17 cellular contexts compared by ENCODE assay signal in the genomic region with DNA sequence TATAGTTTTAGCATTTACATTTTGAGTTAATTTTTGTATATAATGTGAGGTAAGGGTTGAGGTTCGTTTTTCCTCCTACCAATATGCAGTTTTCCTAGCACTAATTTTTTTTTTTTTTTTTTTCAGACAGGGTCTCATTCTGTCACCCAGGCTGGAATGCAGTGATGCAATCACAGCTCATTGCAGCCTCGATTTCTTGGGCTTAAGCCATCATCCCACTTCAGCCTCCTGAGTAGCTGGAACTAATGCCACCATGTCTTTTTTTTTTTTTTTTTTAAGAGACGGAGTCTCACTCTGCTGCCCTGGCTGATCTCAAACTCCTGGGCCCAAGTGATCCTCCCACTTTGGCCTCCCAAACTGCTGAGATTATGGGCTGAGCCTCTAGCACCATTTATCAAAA. TPM values are rescaled to one million over a fixed set of nuclear protein-coding genes. Genes with fewer than 3 reads are reported as not detected.
DNase-seq lines count a peak whose midpoint lies in the region; ATAC-seq, FAIRE-seq and TF ChIP-seq lines count a peak whose summit lies in the region.
"Had no signal": no experiment of that assay in that cellular context is flagged by ENCODE, and none has a peak within 500 bp of the region (broad histone marks: within the 10 kb centered on the region; RNA-seq: fewer than 3 reads in every experiment).

No MANE protein-coding gene starts in this region.

- TF ChIP-seq EP300 in GM12878 (IDR thresholded peaks at IDR 0.05; ENCODE audit: borderline replicate concordance in 1 of 2, control insufficient read depth in 1 of 2, low read depth in 2 of 2, low read length in 2 of 2), result no peak

- TF ChIP-seq POLR2A in GM12878 (IDR thresholded peaks at IDR 0.05; ENCODE audit: low read depth, low read length), result no peak

- intact Hi-C loops in GM12878 (cut with micrococcal nuclease; ENCODE audit: unreplicated experiment), result loop anchor here (2.0 kb wide), 1 partner anchor 20 kb away; no protein-coding TSS in a partner anchor
- intact Hi-C loops in naive thymus-derived CD4-positive, alpha-beta T cell (cut with micrococcal nuclease), result loop anchor here in 1 of 2 donors (5.0 to 10.0 kb wide), 5 partner anchors 39 to 386 kb away; a partner anchor contains a TSS

- H3K4me3 ChIP-seq in GM12878, result no peak overlapping the region
- H3K4me3 ChIP-seq in naive thymus-derived CD4-positive, alpha-beta T cell (ENCODE audit: low read length), result no peak overlapping the region

- SMC1A ChIA-PET in GM12878 (lab: Charles Lee; ENCODE audit: uncharacterized antibody, unreplicated experiment), result interaction anchor here (0.9 to 3.3 kb wide), 10 partner anchors 9 to 101 kb away, joined by 3 to 18 read pairs (median 6); a partner anchor contains a TSS

- BruUV-seq in GM12878 (replicated peaks; lab: Mats Ljungman, UMichigan), result no TSS peak

- in situ Hi-C loops in GM12878 (cut with MboI), result no loop called here

- no peaks in the 10 kb centered on the region for H4K20me1 ChIP-seq in GM12878 (ENCODE audit: control insufficient read depth, insufficient read depth)

- peaks cover 5% of the 10 kb centered on the region; the same call in 1 of the 3 replicates for H3K9me3 ChIP-seq in GM12878 (replicated peaks; ENCODE audit: control insufficient read depth, insufficient read depth, low read length)
- H3K9me3 ChIP-seq in naive thymus-derived CD4-positive, alpha-beta T cell (ENCODE audit: control insufficient read depth in 2 of 3, low read length in 3 of 3), result peaks cover 0 to 6% (median 6%) of the 10 kb centered on the region in 3 experiments

- H3K4me1 Mint-ChIP-seq in naive thymus-derived CD4-positive, alpha-beta T cell, result peaks cover 34 to 68% (median 61%) of the 10 kb centered on the region in 7 donors

- H3K4me1 ChIP-seq in GM12878 (ENCODE audit: control insufficient read depth, insufficient read depth, low read length), result peaks cover 10% of the 10 kb centered on the region; the same call in 1 of the 2 replicates
- peaks cover 21 to 42% of the 10 kb centered on the region in 2 donors for H3K4me1 ChIP-seq in naive thymus-derived CD4-positive, alpha-beta T cell (ENCODE audit: control insufficient read depth in 2 of 2, insufficient read depth in 2 of 2, low read length in 2 of 2)
- H3K4me1 ChIP-seq: foreskin keratinocyte had no signal

- H3K27me3 Mint-ChIP-seq in naive thymus-derived CD4-positive, alpha-beta T cell, result no peaks in the 10 kb centered on the region

- H3K36me3 ChIP-seq in GM12878 (ENCODE audit: control insufficient read depth in 2 of 2, insufficient read depth in 2 of 2, low read length in 1 of 2), result no peaks in the 10 kb centered on the region
- no peaks in the 10 kb centered on the region for H3K36me3 ChIP-seq in naive thymus-derived CD4-positive, alpha-beta T cell (ENCODE audit: control insufficient read depth in 2 of 3, insufficient read depth in 3 of 3, low read length in 3 of 3)

- 58% methylated on average over 3 of the region's 3 CpGs for WGBS in GM12878 (ENCODE audit: insufficient coverage, insufficient replicate concordance, low lambda C conversion rate, missing lambda C conversion rate)

- FAIRE-seq in GM12878 (lab: Jason Lieb, UNC), result no peak

- no peaks in the 10 kb centered on the region for H3K79me2 ChIP-seq in GM12878 (ENCODE audit: control insufficient read depth, insufficient read depth, low read length)

- H3K4me2 ChIP-seq in GM12878 (ENCODE audit: control insufficient read depth, insufficient read depth), result no peak overlapping the region

- no peak for TF ChIP-seq CTCF in GM12878 (IDR thresholded peaks at IDR 0.05 in 2 of 3, conservative IDR thresholded peaks at IDR 0.05 in 1 of 3; ENCODE audit: control insufficient read depth in 2 of 3, extremely low read depth in 1 of 3, insufficient read depth in 1 of 3, low read depth in 3 of 3, low read length in 3 of 3)

- H3K27me3 ChIP-seq in GM12878 (replicated peaks in 1 of 2; ENCODE audit: control insufficient read depth in 2 of 2, insufficient read depth in 2 of 2, low read length in 1 of 2), result no peaks in the 10 kb centered on the region
- no peaks in the 10 kb centered on the region for H3K27me3 ChIP-seq in naive thymus-derived CD4-positive, alpha-beta T cell (ENCODE audit: control insufficient read depth in 2 of 2, insufficient read depth in 2 of 2, low read length in 2 of 2)

- H3K4me3 Mint-ChIP-seq in naive thymus-derived CD4-positive, alpha-beta T cell, result peak overlapping the region in 4 of 10 donors; percentile 29 to 82 (median 70)
- H3K4me3 Mint-ChIP-seq: nephron progenitor cell had no signal

- peak; percentile 19 for DNase-seq in activated effector memory CD4-positive, alpha-beta T cell treated with anti-CD3 and anti-CD28 coated beads, Interleukin-2, amount 50 U/mL, for 16 hours
- DNase-seq in activated effector memory CD4-positive, alpha-beta T cell treated with Interleukin-2 at 50 U/mL for 16 hours, result no peak
- DNase-seq in M059J (ENCODE audit: low read depth) (peak; percentile 20), GM12878 (ENCODE audit: low read depth, low spot score) (no peak), GF-D8 (lab: John Stamatoyannopoulos, UW) (no peak), NCI-H2227 treated with DMSO at 0.1 percent for 48 hours (lab: John Stamatoyannopoulos, UW) (no peak)
- DNase-seq in naive thymus-derived CD4-positive, alpha-beta T cell, result no peak
- DNase-seq: activated gamma-delta T cell, NCI-H146, NCI-H226, nephron progenitor cell, Right ventricle myocardium superior, T-helper 9 cell had no signal

- RAD21 ChIA-PET in GM12878 (lab: Charles Lee; ENCODE audit: unreplicated experiment), result interaction anchor here (1.0 to 3.2 kb wide), 7 partner anchors 8 to 168 kb away, joined by 3 to 19 read pairs (median 5); no protein-coding TSS in a partner anchor

- H3K36me3 Mint-ChIP-seq in naive thymus-derived CD4-positive, alpha-beta T cell, result peaks cover 6 to 26% (median 12%) of the 10 kb centered on the region in 5 donors

- no peak overlapping the region for H3K9ac ChIP-seq in GM12878 (ENCODE audit: control insufficient read depth, insufficient read depth, low read length)

- POLR2A ChIA-PET in GM12878 (lab: Charles Lee), result interaction anchor here (0.6 to 5.4 kb wide), 5 partner anchors 13 to 23 kb away, joined by 3 to 34 read pairs (median 8); no protein-coding TSS in a partner anchor
- POLR2A ChIA-PET in naive thymus-derived CD4-positive, alpha-beta T cell (lab: Charles Lee), result interaction anchor here (1.0 to 10.3 kb wide), 4 partner anchors 7 to 63 kb away, joined by 3 to 181 read pairs (median 42); a partner anchor contains a TSS

- H3K27ac ChIP-seq in GM12878 (ENCODE audit: control insufficient read depth, insufficient read depth), result peak overlapping the region; percentile 18; the same call in 1 of the 2 replicates
- no peak overlapping the region for H3K27ac ChIP-seq in naive thymus-derived CD4-positive, alpha-beta T cell (ENCODE audit: low read depth, low read length)
- H3K27ac ChIP-seq: foreskin keratinocyte had no signal

- TF ChIP-seq RAD21 in GM12878 (IDR thresholded peaks at IDR 0.05; ENCODE audit: insufficient read depth, low read depth, low read length), result no peak

- peaks cover 0 to 13% (median 6%) of the 10 kb centered on the region in 11 donors for H3K9me3 Mint-ChIP-seq in naive thymus-derived CD4-positive, alpha-beta T cell
- H3K9me3 Mint-ChIP-seq: nephron progenitor cell had no signal

- ATAC-seq in GM12878 (no peak), HG02970 (IDR thresholded peaks at IDR 0.05; ENCODE audit: low FRiP score, unreplicated experiment) (no peak)
- no peak for ATAC-seq in naive thymus-derived CD4-positive, alpha-beta T cell
- ATAC-seq: foreskin keratinocyte had no signal

- peak overlapping the region in 5 of 9 donors; percentile 14 to 88 (median 87) for H3K27ac Mint-ChIP-seq in naive thymus-derived CD4-positive, alpha-beta T cell

- CTCF ChIA-PET in GM12878 (lab: Yijun Ruan, JAX), result interaction anchor here (0.8 to 1.2 kb wide), 2 partner anchors 11 to 66 kb away, joined by 3 read pairs; no protein-coding TSS in a partner anchor
- CTCF ChIA-PET in naive thymus-derived CD4-positive, alpha-beta T cell (lab: Charles Lee), result interaction anchor here (0.7 to 1.0 kb wide), 2 partner anchors 38 to 90 kb away, joined by 3 read pairs; no protein-coding TSS in a partner anchor

- H2AFZ ChIP-seq in GM12878 (ENCODE audit: control insufficient read depth, low read depth, low read length), result no peak overlapping the region

RNA-seq across cellular contexts. Expression of a gene that starts 2.5 kb away (rescaled TPM):
- total RNA-seq in M059J (2014; rRNA removed; shearing (Covaris generic)), result not detected in 2 replicates
- total RNA-seq in GM12878 (2013; cell fraction: nucleolus; rRNA removed), result 1.8 and 1.9 TPM in 2 replicates
- total RNA-seq in GM12878 (2014; rRNA removed) (0.05 and 0.17 TPM in 2 replicates), GM12878 (2014; rRNA removed; fragmentation: Illumina TruSeq; extraction: Trizol) (0.05 and 0.13 TPM in 2 replicates), GM12878 (2021) (0.27 and 0.28 TPM in 2 replicates)
- polyA plus RNA-seq in GM12878 (2011; ENCODE audit: low read depth), result 0.16 TPM
- polyA plus RNA-seq in GM12878 (2011; rRNA removed) (0.16 and 0.33 TPM in 2 replicates), GM12878 (2014; fragmentation: Illumina TruSeq; extraction: Trizol) (0.17 and 0.21 TPM in 2 replicates), GM12878 (2014; fragmentation: Nextera tagmentation; extraction: Ambion mirVana) (under 1 TPM in 1 of 2 experiments, not detected in 1; 0.04 TPM), GM12878 (2014; rRNA removed) (0.20 and 0.23 TPM in 2 replicates), GM12878 (2016; fragmentation: Nextera tagmentation; extraction: Ambion mirVana) (under 1 TPM; 0.26 to 0.39 TPM)
- polyA plus RNA-seq in GM12878 (2011; cell fraction: cytosol; rRNA removed), result 0.36 and 0.57 TPM in 2 replicates
- polyA plus RNA-seq in GM12878 (2011; cell fraction: nucleus; rRNA removed), result 1.8 and 2.2 TPM in 2 replicates
- 0.26 and 0.59 TPM in 2 replicates for polyA plus RNA-seq in GM12878 (2012)
- polyA minus RNA-seq in GM12878 (2011; rRNA and poly(A)+ RNA removed), result 0.72 TPM in 1 of 2 replicates, not detected in the other
- polyA minus RNA-seq in GM12878 (2011; cell fraction: cytosol; rRNA and poly(A)+ RNA removed), result 0.73 TPM in 1 of 2 replicates, not detected in the other
- polyA minus RNA-seq in GM12878 (2011; cell fraction: nucleus; rRNA and poly(A)+ RNA removed), result 0.73 and 0.86 TPM in 2 replicates
- total RNA-seq in naive thymus-derived CD4-positive, alpha-beta T cell, result 100 to 1,000 TPM in 1 of 5 experiments, 10 to 100 TPM in 4; 41.9 to 101 (median 91.7) TPM
- 10 to 100 TPM; 57.1 to 99.3 TPM for polyA plus RNA-seq in naive thymus-derived CD4-positive, alpha-beta T cell
- total RNA-seq: foreskin keratinocyte, lung microvascular endothelial cell, pulmonary artery endothelial cell, Right ventricle myocardium superior had no signal
- polyA plus RNA-seq: foreskin keratinocyte had no signal

RNA-seq across cellular contexts. Expression of a gene that starts 5.3 kb away (rescaled TPM):
- 0.27 TPM in 1 of 2 replicates, not detected in the other for total RNA-seq in M059J (2014; rRNA removed; shearing (Covaris generic))
- 4.1 and 4.2 TPM in 2 replicates for total RNA-seq in GM12878 (2013; cell fraction: nucleolus; rRNA removed)
- total RNA-seq in GM12878 (2014; rRNA removed) (0.65 and 1.4 TPM in 2 replicates), GM12878 (2014; rRNA removed; fragmentation: Illumina TruSeq; extraction: Trizol) (0.63 and 0.83 TPM in 2 replicates), GM12878 (2021) (0.90 and 1.2 TPM in 2 replicates)
- polyA plus RNA-seq in GM12878 (2011; ENCODE audit: low read depth), result 13.4 TPM
- polyA plus RNA-seq in GM12878 (2011; rRNA removed) (not detected in 2 replicates), GM12878 (2014; fragmentation: Illumina TruSeq; extraction: Trizol) (0.17 and 0.51 TPM in 2 replicates), GM12878 (2014; fragmentation: Nextera tagmentation; extraction: Ambion mirVana) (1 to 10 TPM in 1 of 2 experiments, under 1 TPM in 1; 0.82 to 1.5 TPM), GM12878 (2014; rRNA removed) (0.51 and 1.3 TPM in 2 replicates), GM12878 (2016; fragmentation: Nextera tagmentation; extraction: Ambion mirVana) (under 1 TPM; 0.56 to 0.59 TPM)
- 0.03 TPM in 1 of 2 replicates, not detected in the other for polyA plus RNA-seq in GM12878 (2011; cell fraction: cytosol; rRNA removed)
- 0.13 TPM in 1 of 2 replicates, not detected in the other for polyA plus RNA-seq in GM12878 (2011; cell fraction: nucleus; rRNA removed)
- 16.4 and 22.8 TPM in 2 replicates for polyA plus RNA-seq in GM12878 (2012)
- polyA minus RNA-seq in GM12878 (2011; rRNA and poly(A)+ RNA removed), result 0.10 TPM in 1 of 2 replicates, not detected in the other
- 1.6 TPM in 1 of 2 replicates, not detected in the other for polyA minus RNA-seq in GM12878 (2011; cell fraction: cytosol; rRNA and poly(A)+ RNA removed)
- polyA minus RNA-seq in GM12878 (2011; cell fraction: nucleus; rRNA and poly(A)+ RNA removed), result not detected in 2 replicates
- total RNA-seq in naive thymus-derived CD4-positive, alpha-beta T cell, result 1 to 10 TPM in 4 of 5 experiments, under 1 TPM in 1; 0.88 to 7.6 (median 1.5) TPM
- 1 to 10 TPM in 1 of 2 donors, under 1 TPM in 1; 0.11 to 2.9 TPM for polyA plus RNA-seq in naive thymus-derived CD4-positive, alpha-beta T cell
- total RNA-seq: foreskin keratinocyte, lung microvascular endothelial cell, pulmonary artery endothelial cell, Right ventricle myocardium superior had no signal
- polyA plus RNA-seq: foreskin keratinocyte had no signal

RNA-seq across cellular contexts. Expression of a gene that starts 34.8 kb away (rescaled TPM):
- total RNA-seq in M059J (2014; rRNA removed; shearing (Covaris generic)), result not detected in 2 replicates
- not detected in 2 replicates for total RNA-seq in GM12878 (2013; cell fraction: nucleolus; rRNA removed)
- not detected in 2 replicates for total RNA-seq in GM12878 (2014; rRNA removed)
- not detected in 2 replicates for total RNA-seq in GM12878 (2014; rRNA removed; fragmentation: Illumina TruSeq; extraction: Trizol)
- total RNA-seq in GM12878 (2021), result 0.40 TPM in 1 of 2 replicates, not detected in the other
- polyA plus RNA-seq in GM12878 (2011; ENCODE audit: low read depth), result not detected
- polyA plus RNA-seq in GM12878 (2011; rRNA removed), result not detected in 2 replicates
- not detected in 2 replicates for polyA plus RNA-seq in GM12878 (2011; cell fraction: cytosol; rRNA removed)
- polyA plus RNA-seq in GM12878 (2011; cell fraction: nucleus; rRNA removed), result not detected in 2 replicates
- polyA plus RNA-seq in GM12878 (2012), result not detected in 2 replicates
- not detected in 2 replicates for polyA plus RNA-seq in GM12878 (2014; fragmentation: Illumina TruSeq; extraction: Trizol)
- polyA plus RNA-seq in GM12878 (2014; fragmentation: Nextera tagmentation; extraction: Ambion mirVana), result under 1 TPM in 1 of 2 experiments, not detected in 1; 0.13 TPM
- polyA plus RNA-seq in GM12878 (2014; rRNA removed), result 0.24 TPM in 1 of 2 replicates, not detected in the other
- not detected for polyA plus RNA-seq in GM12878 (2016; fragmentation: Nextera tagmentation; extraction: Ambion mirVana)
- polyA minus RNA-seq in GM12878 (2011; rRNA and poly(A)+ RNA removed), result not detected in 2 replicates
- not detected in 2 replicates for polyA minus RNA-seq in GM12878 (2011; cell fraction: cytosol; rRNA and poly(A)+ RNA removed)
- not detected in 2 replicates for polyA minus RNA-seq in GM12878 (2011; cell fraction: nucleus; rRNA and poly(A)+ RNA removed)
- total RNA-seq in naive thymus-derived CD4-positive, alpha-beta T cell, result not detected
- polyA plus RNA-seq in naive thymus-derived CD4-positive, alpha-beta T cell, result not detected
- total RNA-seq: foreskin keratinocyte, lung microvascular endothelial cell, pulmonary artery endothelial cell, Right ventricle myocardium superior had no signal
- polyA plus RNA-seq: foreskin keratinocyte had no signal

RNA-seq across cellular contexts. Expression of a gene that starts 50.4 kb away (rescaled TPM):
- 0.30 TPM in 1 of 2 replicates, not detected in the other for total RNA-seq in M059J (2014; rRNA removed; shearing (Covaris generic))
- total RNA-seq in GM12878 (2013; cell fraction: nucleolus; rRNA removed), result not detected in 2 replicates
- not detected in 2 replicates for total RNA-seq in GM12878 (2014; rRNA removed)
- not detected in 2 replicates for total RNA-seq in GM12878 (2014; rRNA removed; fragmentation: Illumina TruSeq; extraction: Trizol)
- total RNA-seq in GM12878 (2021), result not detected in 2 replicates
- not detected for polyA plus RNA-seq in GM12878 (2011; ENCODE audit: low read depth)
- polyA plus RNA-seq in GM12878 (2011; rRNA removed), result 0.24 and 0.56 TPM in 2 replicates
- polyA plus RNA-seq in GM12878 (2011; cell fraction: cytosol; rRNA removed), result 0.37 and 0.45 TPM in 2 replicates
- 0.28 TPM in 1 of 2 replicates, not detected in the other for polyA plus RNA-seq in GM12878 (2011; cell fraction: nucleus; rRNA removed)
- not detected in 2 replicates for polyA plus RNA-seq in GM12878 (2012)
- polyA plus RNA-seq in GM12878 (2014; fragmentation: Illumina TruSeq; extraction: Trizol), result not detected in 2 replicates
- not detected for polyA plus RNA-seq in GM12878 (2014; fragmentation: Nextera tagmentation; extraction: Ambion mirVana)
- not detected in 2 replicates for polyA plus RNA-seq in GM12878 (2014; rRNA removed)
- not detected for polyA plus RNA-seq in GM12878 (2016; fragmentation: Nextera tagmentation; extraction: Ambion mirVana)
- polyA minus RNA-seq in GM12878 (2011; rRNA and poly(A)+ RNA removed), result not detected in 2 replicates
- polyA minus RNA-seq in GM12878 (2011; cell fraction: cytosol; rRNA and poly(A)+ RNA removed), result not detected in 2 replicates
- not detected in 2 replicates for polyA minus RNA-seq in GM12878 (2011; cell fraction: nucleus; rRNA and poly(A)+ RNA removed)
- total RNA-seq in naive thymus-derived CD4-positive, alpha-beta T cell, result not detected
- not detected for polyA plus RNA-seq in naive thymus-derived CD4-positive, alpha-beta T cell
- total RNA-seq: foreskin keratinocyte, lung microvascular endothelial cell, pulmonary artery endothelial cell, Right ventricle myocardium superior had no signal
- polyA plus RNA-seq: foreskin keratinocyte had no signal

Comparison
In these comparisons a context has a peak if more than half of its experiments do, and no peak if none do; other contexts are left out.
1. DNase-seq: peak in activated effector memory CD4-positive, alpha-beta T cell treated with anti-CD3 and anti-CD28 coated beads, Interleukin-2, amount 50 U/mL, for 16 hours (single experiment) and M059J (single experiment); none in activated effector memory CD4-positive, alpha-beta T cell treated with Interleukin-2 at 50 U/mL for 16 hours (single experiment), GM12878 (single experiment), naive thymus-derived CD4-positive, alpha-beta T cell (0 of 9), GF-D8 (single experiment) and NCI-H2227 treated with DMSO at 0.1 percent for 48 hours (single experiment).
2. RNA of a gene that starts 2.5 kb away (total RNA-seq): 41.9 to 101 TPM in naive thymus-derived CD4-positive, alpha-beta T cell; 0.05 to 1.9 TPM in GM12878 and not detected in M059J; every median in the first group is over 10 times any median in the second.